8 cellular contexts compared by ENCODE assay signal in genomic region chr19:7533281-7533819, GRCh38. TPM values are rescaled to one million over a fixed set of nuclear protein-coding genes. Genes with fewer than 3 reads are reported as not detected.
A peak's percentile ranks its signal among the peaks of the same experiment; 100 is the strongest.
DNase-seq lines count a peak whose midpoint lies in the region; ATAC-seq and TF ChIP-seq lines count a peak whose summit lies in the region.

No MANE protein-coding gene starts in this region.

- H2AFZ ChIP-seq in DND-41 (ENCODE audit: low read depth, low read length): peak overlapping the region; percentile 87

- H3K4me3 ChIP-seq in DND-41 (ENCODE audit: low read depth in 1 of 2, low read length in 2 of 2) (peak overlapping the region; percentile 16 to 75; a peak in 3 of 4 replicates), RWPE2 (ENCODE audit: severe bottlenecking) (peak overlapping the region; percentile 49), esophagus (ENCODE audit: low read depth in 1 of 2, low read length in 2 of 2) (peak overlapping the region; percentile 39 to 75), vagina (peak overlapping the region; percentile 74 to 96)

- H3K4me1 ChIP-seq in DND-41 (ENCODE audit: insufficient read depth, low read length) (peaks cover 34% of the 10 kb centered on the region), RWPE2 (ENCODE audit: insufficient read depth, poor library complexity, severe bottlenecking) (no peaks in the 10 kb centered on the region), esophagus (ENCODE audit: control insufficient read depth in 2 of 2, insufficient read depth in 2 of 2, low read length in 1 of 2) (peaks cover 0 to 11% of the 10 kb centered on the region in 2 donors), vagina (peaks cover 19% of the 10 kb centered on the region)

- H3K4me2 ChIP-seq in DND-41 (ENCODE audit: insufficient read depth, low read length): peak overlapping the region; percentile 90

- no peak for TF ChIP-seq POLR2A in vagina (IDR thresholded peaks at IDR 0.05)

- peak overlapping the region; percentile 73 for H3K9ac ChIP-seq in DND-41 (ENCODE audit: low read depth, low read length)

- H3K9me3 ChIP-seq in DND-41 (ENCODE audit: insufficient read depth, low read length, severe bottlenecking) (no peaks in the 10 kb centered on the region), RWPE2 (ENCODE audit: severe bottlenecking) (no peaks in the 10 kb centered on the region), esophagus (ENCODE audit: control insufficient read depth in 2 of 2, insufficient read depth in 1 of 2, low read depth in 1 of 2, low read length in 1 of 2) (no peaks in the 10 kb centered on the region), vagina (no peaks in the 10 kb centered on the region)

- WGBS in esophagus, 2 donors: 27 to 28% methylated on average over 27 of the region's 27 CpGs

- H3K79me2 ChIP-seq in DND-41 (ENCODE audit: insufficient read depth, low read length): peaks cover 4% of the 10 kb centered on the region; the same call in 1 of the 2 replicates

- H3K27me3 ChIP-seq in DND-41 (ENCODE audit: insufficient read depth, low read length, poor library complexity) (no peaks in the 10 kb centered on the region), RWPE2 (ENCODE audit: insufficient read depth, poor library complexity, severe bottlenecking) (no peaks in the 10 kb centered on the region), esophagus (ENCODE audit: control insufficient read depth in 1 of 2, insufficient read depth in 2 of 2, low read length in 2 of 2) (no peaks in the 10 kb centered on the region), vagina (no peaks in the 10 kb centered on the region)

- no peak for TF ChIP-seq CTCF in DND-41 (IDR thresholded peaks at IDR 0.05; ENCODE audit: borderline replicate concordance, extremely low read depth, low read length, poor library complexity, severe bottlenecking)
- TF ChIP-seq CTCF in RWPE2 (IDR thresholded peaks at IDR 0.05; ENCODE audit: poor library complexity, severe bottlenecking): no peak
- no peak for TF ChIP-seq CTCF in vagina (IDR thresholded peaks at IDR 0.05)

- no peaks in the 10 kb centered on the region for H4K20me1 ChIP-seq in DND-41 (ENCODE audit: insufficient read depth, low read length)

- H3K36me3 ChIP-seq in DND-41 (ENCODE audit: insufficient read depth, low read length) (peaks cover 31% of the 10 kb centered on the region), RWPE2 (ENCODE audit: low read depth) (peaks cover 12% of the 10 kb centered on the region; the same call in 1 of the 2 replicates), esophagus (ENCODE audit: control insufficient read depth in 2 of 2, insufficient read depth in 2 of 2, low read length in 1 of 2) (peaks cover 0 to 15% of the 10 kb centered on the region in 2 donors), vagina (peaks cover 0 to 37% of the 10 kb centered on the region in 2 donors)

- H3K27ac ChIP-seq in DND-41 (ENCODE audit: low read length) (peak overlapping the region; percentile 73), RWPE2 (ENCODE audit: poor library complexity, severe bottlenecking) (peak overlapping the region; percentile 64), esophagus (ENCODE audit: low read depth in 2 of 2, low read length in 1 of 2) (peak overlapping the region; percentile 78 to 83), vagina (peak overlapping the region; percentile 92)

- ATAC-seq in DND-41 (ENCODE audit: insufficient read depth, low read depth) (no peak), RWPE2 (ENCODE audit: low read depth) (no peak)

- DNase-seq in DND-41: no peak
- no peak for DNase-seq in RWPE2 (ENCODE audit: low spot score)
- DNase-seq in myocyte (ENCODE audit: low read depth): peak; percentile 64
- DNase-seq in vagina (ENCODE audit: extremely low spot score in 2 of 2): no peak
- no peak for DNase-seq in activated gamma-delta T cell treated with Interleukin-2 at 50 U/mL for 16 hours
- no peak for DNase-seq in COLO829 (ENCODE audit: low spot score)
- DNase-seq in RPMI8226: no peak

- intact Hi-C loops in vagina (cut with DNase I): no loop called here

RNA-seq across cellular contexts. Expression of gene PNPLA6, which starts 2.2 kb away (rescaled TPM):
- 10 to 100 TPM; 27.2 to 47.7 TPM for polyA plus RNA-seq in esophagus
- total RNA-seq in myocyte (92.8 and 127 TPM in 2 replicates), vagina (47.4 TPM)
- polyA plus RNA-seq in myocyte (2012): 104 TPM

RNA-seq across cellular contexts. Expression of gene MCOLN1, which starts 10.9 kb away (rescaled TPM):
- polyA plus RNA-seq in esophagus: 10 to 100 TPM; 13.4 to 17.2 TPM
- total RNA-seq in myocyte: 9.2 and 10.7 TPM in 2 replicates
- 42.0 TPM for polyA plus RNA-seq in myocyte (2012)
- 20.4 TPM for total RNA-seq in vagina

RNA-seq across cellular contexts. Expression of gene ZNF358, which starts 17.4 kb away (rescaled TPM):
- polyA plus RNA-seq in esophagus: 10 to 100 TPM; 19.6 to 25.6 TPM
- total RNA-seq in myocyte: 70.8 and 83.6 TPM in 2 replicates
- polyA plus RNA-seq in myocyte (2012): 77.5 TPM
- 87.4 TPM for total RNA-seq in vagina

RNA-seq across cellular contexts. Expression of gene PEX11G, which starts 44.5 kb away (rescaled TPM):
- polyA plus RNA-seq in esophagus: 1 to 10 TPM; 4.9 to 6.5 TPM
- total RNA-seq in myocyte (2.4 and 5.0 TPM in 2 replicates), vagina (2.7 TPM)
- 5.4 TPM for polyA plus RNA-seq in myocyte (2012)
